ENCODE assay signal across 1 cellular context in the genomic region with DNA sequence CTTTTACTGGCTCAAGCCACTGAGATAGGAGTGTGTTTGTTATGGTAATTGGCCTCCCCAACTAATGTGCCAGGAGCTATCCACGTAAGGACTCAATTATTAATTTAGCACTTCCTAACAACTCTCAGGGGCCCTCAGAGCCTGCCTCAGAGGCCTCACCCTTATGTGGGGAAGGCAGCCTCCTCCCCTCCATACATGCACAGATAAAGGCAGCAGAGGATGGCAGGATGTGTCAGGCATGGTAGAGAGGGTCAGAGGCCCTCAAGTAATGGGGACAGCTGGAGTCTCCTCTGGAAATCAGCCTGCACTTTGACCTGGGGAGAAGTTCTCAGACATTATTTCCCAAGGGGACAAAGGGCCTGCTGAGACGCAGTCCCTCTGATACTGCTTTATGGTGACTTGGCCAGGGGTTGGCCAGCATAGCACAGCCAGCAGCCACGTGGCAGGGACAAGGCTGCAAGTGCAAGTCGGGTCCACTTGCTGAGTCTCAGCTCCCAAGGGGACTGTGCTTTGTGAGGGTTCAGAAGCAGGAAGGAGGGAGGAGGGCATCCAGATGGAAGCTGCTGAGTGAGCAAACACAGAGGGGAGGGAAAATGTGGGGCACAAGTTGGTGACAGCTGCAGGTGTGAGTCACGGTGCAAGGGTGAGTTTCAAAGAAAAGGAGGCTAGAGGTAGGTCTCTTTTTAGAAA.
TF ChIP-seq lines count a peak whose summit lies in the region.

No MANE protein-coding gene starts in this region.

TF ChIP-seq in GM23338, 12 proteins besides CTCF, POLR2A, EP300 and RAD21 (continued from another document):
- TF ChIP-seq, protein P1, sequence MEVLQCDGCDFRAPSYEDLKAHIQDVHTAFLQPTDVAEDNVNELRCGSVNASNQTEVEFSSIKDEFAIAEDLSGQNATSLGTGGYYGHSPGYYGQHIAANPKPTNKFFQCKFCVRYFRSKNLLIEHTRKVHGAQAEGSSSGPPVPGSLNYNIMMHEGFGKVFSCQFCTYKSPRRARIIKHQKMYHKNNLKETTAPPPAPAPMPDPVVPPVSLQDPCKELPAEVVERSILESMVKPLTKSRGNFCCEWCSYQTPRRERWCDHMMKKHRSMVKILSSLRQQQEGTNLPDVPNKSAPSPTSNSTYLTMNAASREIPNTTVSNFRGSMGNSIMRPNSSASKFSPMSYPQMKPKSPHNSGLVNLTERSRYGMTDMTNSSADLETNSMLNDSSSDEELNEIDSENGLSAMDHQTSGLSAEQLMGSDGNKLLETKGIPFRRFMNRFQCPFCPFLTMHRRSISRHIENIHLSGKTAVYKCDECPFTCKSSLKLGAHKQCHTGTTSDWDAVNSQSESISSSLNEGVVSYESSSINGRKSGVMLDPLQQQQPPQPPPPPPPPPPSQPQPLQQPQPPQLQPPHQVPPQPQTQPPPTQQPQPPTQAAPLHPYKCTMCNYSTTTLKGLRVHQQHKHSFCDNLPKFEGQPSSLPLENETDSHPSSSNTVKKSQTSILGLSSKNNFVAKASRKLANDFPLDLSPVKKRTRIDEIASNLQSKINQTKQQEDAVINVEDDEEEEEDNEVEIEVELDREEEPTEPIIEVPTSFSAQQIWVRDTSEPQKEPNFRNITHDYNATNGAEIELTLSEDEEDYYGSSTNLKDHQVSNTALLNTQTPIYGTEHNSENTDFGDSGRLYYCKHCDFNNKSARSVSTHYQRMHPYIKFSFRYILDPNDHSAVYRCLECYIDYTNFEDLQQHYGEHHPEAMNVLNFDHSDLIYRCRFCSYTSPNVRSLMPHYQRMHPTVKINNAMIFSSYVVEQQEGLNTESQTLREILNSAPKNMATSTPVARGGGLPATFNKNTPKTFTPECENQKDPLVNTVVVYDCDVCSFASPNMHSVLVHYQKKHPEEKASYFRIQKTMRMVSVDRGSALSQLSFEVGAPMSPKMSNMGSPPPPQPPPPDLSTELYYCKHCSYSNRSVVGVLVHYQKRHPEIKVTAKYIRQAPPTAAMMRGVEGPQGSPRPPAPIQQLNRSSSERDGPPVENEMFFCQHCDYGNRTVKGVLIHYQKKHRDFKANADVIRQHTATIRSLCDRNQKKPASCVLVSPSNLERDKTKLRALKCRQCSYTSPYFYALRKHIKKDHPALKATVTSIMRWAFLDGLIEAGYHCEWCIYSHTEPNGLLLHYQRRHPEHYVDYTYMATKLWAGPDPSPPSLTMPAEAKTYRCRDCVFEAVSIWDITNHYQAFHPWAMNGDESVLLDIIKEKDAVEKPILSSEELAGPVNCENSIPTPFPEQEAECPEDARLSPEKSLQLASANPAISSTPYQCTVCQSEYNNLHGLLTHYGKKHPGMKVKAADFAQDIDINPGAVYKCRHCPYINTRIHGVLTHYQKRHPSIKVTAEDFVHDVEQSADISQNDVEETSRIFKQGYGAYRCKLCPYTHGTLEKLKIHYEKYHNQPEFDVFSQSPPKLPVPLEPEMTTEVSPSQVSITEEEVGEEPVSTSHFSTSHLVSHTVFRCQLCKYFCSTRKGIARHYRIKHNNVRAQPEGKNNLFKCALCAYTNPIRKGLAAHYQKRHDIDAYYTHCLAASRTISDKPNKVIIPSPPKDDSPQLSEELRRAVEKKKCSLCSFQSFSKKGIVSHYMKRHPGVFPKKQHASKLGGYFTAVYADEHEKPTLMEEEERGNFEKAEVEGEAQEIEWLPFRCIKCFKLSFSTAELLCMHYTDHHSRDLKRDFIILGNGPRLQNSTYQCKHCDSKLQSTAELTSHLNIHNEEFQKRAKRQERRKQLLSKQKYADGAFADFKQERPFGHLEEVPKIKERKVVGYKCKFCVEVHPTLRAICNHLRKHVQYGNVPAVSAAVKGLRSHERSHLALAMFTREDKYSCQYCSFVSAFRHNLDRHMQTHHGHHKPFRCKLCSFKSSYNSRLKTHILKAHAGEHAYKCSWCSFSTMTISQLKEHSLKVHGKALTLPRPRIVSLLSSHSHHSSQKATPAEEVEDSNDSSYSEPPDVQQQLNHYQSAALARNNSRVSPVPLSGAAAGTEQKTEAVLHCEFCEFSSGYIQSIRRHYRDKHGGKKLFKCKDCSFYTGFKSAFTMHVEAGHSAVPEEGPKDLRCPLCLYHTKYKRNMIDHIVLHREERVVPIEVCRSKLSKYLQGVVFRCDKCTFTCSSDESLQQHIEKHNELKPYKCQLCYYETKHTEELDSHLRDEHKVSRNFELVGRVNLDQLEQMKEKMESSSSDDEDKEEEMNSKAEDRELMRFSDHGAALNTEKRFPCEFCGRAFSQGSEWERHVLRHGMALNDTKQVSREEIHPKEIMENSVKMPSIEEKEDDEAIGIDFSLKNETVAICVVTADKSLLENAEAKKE (CRISPR knock-in tag; IDR thresholded peaks at IDR 0.05) = no peak
- TF ChIP-seq NANOG (IDR thresholded peaks at IDR 0.05; ENCODE audit: borderline replicate concordance) = no peak
- TF ChIP-seq EZH2phosphoT487 (IDR thresholded peaks at IDR 0.05; ENCODE audit: unreplicated experiment) = no peak
- TF ChIP-seq EZH2 (IDR thresholded peaks at IDR 0.05; ENCODE audit: low read depth, unreplicated experiment) = no peak
TF ChIP-seq in GM23338: peak in this region for 0.
